31 cellular contexts compared by ENCODE assay signal in genomic region chr1:78560811-78561210, GRCh38.
"Had no signal": no experiment of that assay in that cellular context is flagged by ENCODE, and none has a peak within 500 bp of the region (broad histone marks: within the 10 kb centered on the region; RNA-seq: fewer than 3 reads in every experiment).

No MANE protein-coding gene starts in this region.

- H3K27me3 Mint-ChIP-seq: activated B cell treated with CpG ODN at 0.5 μM for 24 hours; activated CD8-positive, alpha-beta T cell treated with anti-CD3 and anti-CD28 coated beads for 36 hours; T-helper 17 cell had no signal

- H3K9me3 Mint-ChIP-seq: activated CD8-positive, alpha-beta T cell treated with anti-CD3 and anti-CD28 coated beads for 36 hours; activated T-cell treated with anti-CD3 and anti-CD28 coated beads, Interleukin-2, amount 50 U/mL, for 4 hours; activated T-helper 2 cell treated with anti-CD3 and anti-CD28 coated beads, Interferon-gamma antibody, Interleukin-2, Interleukin-4, amounts not matched to agents 10 μg/mL and 5 μg/mL and 100 μg/mL, durations not matched to agents 14 hours and 24 hours and 36 hours; T-helper 2 cell treated with Interferon-gamma antibody and Interleukin-4, amounts not matched to agents 5 μg/mL and 100 μg/mL, for 36 hours had no signal

- H3K4me3 Mint-ChIP-seq: activated B cell treated with CpG ODN at 0.5 μM for 24 hours; activated CD8-positive, alpha-beta T cell treated with anti-CD3 and anti-CD28 coated beads for 36 hours; activated naive CD8-positive, alpha-beta T cell; activated T-cell treated with anti-CD3 and anti-CD28 coated beads, Interleukin-2, amount 50 U/mL, for 4 hours; activated T-helper 1 cell treated with anti-CD3 and anti-CD28 coated beads, Interleukin-12 subunit alpha, Interleukin-12 subunit beta, Interleukin-2, Interleukin-4 antibody, amounts not matched to agents 30 ng/mL and 10 ng/mL and 1 ng/mL, durations not matched to agents 14 hours and 24 hours and 36 hours; effector memory CD8-positive, alpha-beta T cell; T-helper 17 cell; T-helper 2 cell treated with Interferon-gamma antibody and Interleukin-4, amounts not matched to agents 5 μg/mL and 100 μg/mL, for 36 hours had no signal

- DNase-seq: activated B cell treated with CpG ODN at 0.5 μM for 24 hours; activated CD4-positive, alpha-beta T cell treated with anti-CD3 and anti-CD28 coated beads for 48 hours; activated CD4-positive, alpha-beta T cell treated with anti-CD3 and anti-CD28 coated beads, Interleukin-2, amount 50 U/mL, for 1 hour; activated CD4-positive, alpha-beta T cell treated with anti-CD3 and anti-CD28 coated beads, Interleukin-2, amount 50 U/mL, for 48 hours; activated CD8-positive, alpha-beta memory T cell treated with anti-CD3 and anti-CD28 coated beads for 24 hours; activated CD8-positive, alpha-beta T cell treated with anti-CD3 and anti-CD28 coated beads for 36 hours; activated effector memory CD4-positive, alpha-beta T cell treated with anti-CD3 and anti-CD28 coated beads, Interleukin-2, amount 50 U/mL, for 16 hours; activated naive CD4-positive, alpha-beta T cell; activated naive CD4-positive, alpha-beta T cell treated with anti-CD3 and anti-CD28 coated beads, Interleukin-2, amount 50 U/mL, for 16 hours; activated T-cell treated with anti-CD3 and anti-CD28 coated beads, Interleukin-2, amount 50 U/mL, for 4 hours; brain microvascular endothelial cell; caudate nucleus; cortex of kidney; dermis blood vessel endothelial cell; effector CD4-positive, alpha-beta T cell; effector memory CD8-positive, alpha-beta T cell; esophagus squamous epithelium; foreskin melanocyte; heart right ventricle; T-helper 1 cell; T-helper 17 cell; T1000; WERI-Rb-1 had no signal

- H3K4me3 ChIP-seq: ascending aorta, esophagus squamous epithelium, gastroesophageal sphincter, heart right ventricle, hepatocyte had no signal

- H3K27ac Mint-ChIP-seq: activated B cell treated with CpG ODN at 0.5 μM for 24 hours; activated CD8-positive, alpha-beta T cell treated with anti-CD3 and anti-CD28 coated beads for 36 hours; activated naive CD8-positive, alpha-beta T cell; activated T-helper 1 cell treated with anti-CD3 and anti-CD28 coated beads, Interleukin-12 subunit alpha, Interleukin-12 subunit beta, Interleukin-2, Interleukin-4 antibody, amounts not matched to agents 30 ng/mL and 10 ng/mL and 1 ng/mL, durations not matched to agents 14 hours and 24 hours and 36 hours; activated T-helper 2 cell treated with anti-CD3 and anti-CD28 coated beads, Interferon-gamma antibody, Interleukin-2, Interleukin-4, amounts not matched to agents 10 μg/mL and 5 μg/mL and 100 μg/mL, durations not matched to agents 14 hours and 24 hours and 36 hours; effector memory CD8-positive, alpha-beta T cell; T-helper 17 cell; T-helper 2 cell treated with Interferon-gamma antibody and Interleukin-4, amounts not matched to agents 5 μg/mL and 100 μg/mL, for 36 hours had no signal

- ATAC-seq: activated CD4-positive, CD25-positive, alpha-beta regulatory T cell treated with anti-CD3 and anti-CD28 coated beads, Interleukin-2, amount 50 U/mL, for 24 hours; activated CD8-positive, alpha-beta T cell treated with anti-CD3 and anti-CD28 coated beads for 36 hours; activated T-cell treated with anti-CD3 and anti-CD28 coated beads, Interleukin-2, amount 50 U/mL, for 4 hours; effector memory CD8-positive, alpha-beta T cell; gastroesophageal sphincter; heart right ventricle; T-helper 17 cell had no signal

- H3K4me1 Mint-ChIP-seq: activated B cell treated with CpG ODN at 0.5 μM for 24 hours, T-helper 17 cell had no signal

- H3K36me3 Mint-ChIP-seq: activated naive CD8-positive, alpha-beta T cell had no signal
